14 cellular contexts compared by ENCODE assay signal in genomic region chr12:70002097-70002911, GRCh38.
A peak's percentile ranks its signal among the peaks of the same experiment; 100 is the strongest.
DNase-seq lines count a peak whose midpoint lies in the region; ATAC-seq, FAIRE-seq and TF ChIP-seq lines count a peak whose summit lies in the region.
"Had no signal": no experiment of that assay in that cellular context is flagged by ENCODE, and none has a peak within 500 bp of the region (broad histone marks: within the 10 kb centered on the region; RNA-seq: fewer than 3 reads in every experiment).

No MANE protein-coding gene starts in this region.

- H3K27ac ChIP-seq in endodermal cell (ENCODE audit: low read depth, low read length) = peak overlapping the region; percentile 29
- peak overlapping the region in 1 of 2 donors; percentile 28 for H3K27ac ChIP-seq in left lung
- H3K27ac ChIP-seq in small intestine (ENCODE audit: low read depth in 1 of 2, low read length in 1 of 2) = peak overlapping the region in 1 of 2 donors; percentile 71
- H3K27ac ChIP-seq: brain microvascular endothelial cell had no signal

- 80 to 95% methylated on average over 2 to 3 of the region's 3 CpGs for WGBS in endodermal cell (ENCODE audit: insufficient coverage in 1 of 2, insufficient read length in 1 of 2), 2 experiments
- WGBS in small intestine, 3 donors = 52 to 61% (median 57%) methylated on average over 3 of the region's 3 CpGs

- intact Hi-C loops in left lung (cut with DNase I) = no loop called here

- H3K4me1 ChIP-seq in endodermal cell (ENCODE audit: control insufficient read depth, insufficient read depth, low read length) (peaks cover 2% of the 10 kb centered on the region), left lung (peaks cover 0 to 3% of the 10 kb centered on the region in 2 donors), small intestine (ENCODE audit: control insufficient read depth in 2 of 2, insufficient read depth in 1 of 2, low read depth in 1 of 2, low read length in 1 of 2) (peaks cover 0 to 8% of the 10 kb centered on the region in 2 donors)

- no peaks in the 10 kb centered on the region for H3K27me3 Mint-ChIP-seq in endodermal cell (ENCODE audit: insufficient read depth)
- H3K27me3 Mint-ChIP-seq: B cell had no signal

- DNase-seq in H7 (peak; percentile 8), endodermal cell (no peak), left lung (no peak), small intestine (peak; percentile 60), ACHN (no peak)
- no peak for DNase-seq in activated naive CD4-positive, alpha-beta T cell treated with anti-CD3 and anti-CD28 coated beads, Interleukin-2, amount 50 U/mL, for 16 hours
- DNase-seq: brain microvascular endothelial cell; effector CD4-positive, alpha-beta T cell; NCI-H2081 treated with DMSO at 0.1 percent for 48 hours; NK-92 treated with Interleukin-12 subunit alpha and Interleukin-12 subunit beta, amount 100 ng/mL, for 24 hours; stimulated activated CD4-positive, alpha-beta T cell treated with anti-CD3 and anti-CD28 coated beads, Interleukin-12 subunit alpha, Interleukin-12 subunit beta, amount 100 ng/mL, for 4 hours had no signal

- ATAC-seq in left lung (peak; percentile 42), HG03439 (IDR thresholded peaks at IDR 0.05; ENCODE audit: unreplicated experiment) (no peak), HG02610 (IDR thresholded peaks at IDR 0.05; ENCODE audit: unreplicated experiment) (no peak)

- H3K9me3 ChIP-seq in endodermal cell (ENCODE audit: control insufficient read depth, low read length) = no peaks in the 10 kb centered on the region
- H3K9me3 ChIP-seq in left lung = peaks cover 0 to 3% of the 10 kb centered on the region in 2 donors
- H3K9me3 ChIP-seq in small intestine (ENCODE audit: control insufficient read depth, low read depth) = no peaks in the 10 kb centered on the region

- FAIRE-seq in small intestine (lab: Jason Lieb, UNC) = no peak

- H3K27me3 ChIP-seq in H7 (ENCODE audit: control insufficient read depth, insufficient read depth, low read length) = no peaks in the 10 kb centered on the region
- H3K27me3 ChIP-seq in endodermal cell (ENCODE audit: control insufficient read depth, insufficient read depth, low read length, poor library complexity, severe bottlenecking) = no peaks in the 10 kb centered on the region
- H3K27me3 ChIP-seq in left lung = no peaks in the 10 kb centered on the region
- H3K27me3 ChIP-seq in small intestine (ENCODE audit: control insufficient read depth in 2 of 2, insufficient read depth in 2 of 2, low read length in 2 of 2) = no peaks in the 10 kb centered on the region
- H3K27me3 ChIP-seq: brain microvascular endothelial cell had no signal

- in situ Hi-C loops in ACHN (cut with HindIII; ENCODE audit: low pct_ligation_motif_present, low pct_unique_long_range_greater_than_20kb, low sequenced_read_pairs) = no loop called here

- H3K4me3 ChIP-seq in H7 (ENCODE audit: insufficient read depth, low read depth, low read length) (no peak overlapping the region), endodermal cell (ENCODE audit: low read length) (no peak overlapping the region), left lung (no peak overlapping the region), small intestine (ENCODE audit: low read depth in 1 of 2, low read length in 2 of 2) (no peak overlapping the region)

- no peaks in the 10 kb centered on the region for H3K36me3 Mint-ChIP-seq in endodermal cell (ENCODE audit: low read depth)

- no peak overlapping the region for H3K27ac Mint-ChIP-seq in endodermal cell
- H3K27ac Mint-ChIP-seq: B cell had no signal

- H3K4me1 Mint-ChIP-seq in endodermal cell = peaks cover 3% of the 10 kb centered on the region
- H3K4me1 Mint-ChIP-seq: B cell had no signal

- no peak overlapping the region for H3K9ac ChIP-seq in endodermal cell (ENCODE audit: extremely low read depth, low read length, poor library complexity, severe bottlenecking)

- TF ChIP-seq CTCF in endodermal cell (conservative IDR thresholded peaks at IDR 0.05) (no peak), left lung (IDR thresholded peaks at IDR 0.05) (no peak)

- no peak overlapping the region for H3K4me3 Mint-ChIP-seq in endodermal cell
- H3K4me3 Mint-ChIP-seq: B cell had no signal

- H3K36me3 ChIP-seq in H7 (replicated peaks; ENCODE audit: control insufficient read depth, insufficient read depth, low read length) = no peaks in the 10 kb centered on the region
- no peaks in the 10 kb centered on the region for H3K36me3 ChIP-seq in endodermal cell (ENCODE audit: control insufficient read depth, insufficient read depth, low read length)
- H3K36me3 ChIP-seq in left lung = no peaks in the 10 kb centered on the region
- no peaks in the 10 kb centered on the region for H3K36me3 ChIP-seq in small intestine (ENCODE audit: control insufficient read depth in 2 of 2, insufficient read depth in 2 of 2, low read length in 2 of 2)
- H3K36me3 ChIP-seq: brain microvascular endothelial cell had no signal

- no peaks in the 10 kb centered on the region for H3K9me3 Mint-ChIP-seq in endodermal cell

Comparison
In these comparisons a context has a peak if more than half of its experiments do, and no peak if none do; other contexts are left out.
1. DNase-seq: peak in H7 (single experiment) and small intestine (single experiment); none in endodermal cell (single experiment), left lung (0 of 2), activated naive CD4-positive, alpha-beta T cell treated with anti-CD3 and anti-CD28 coated beads, Interleukin-2, amount 50 U/mL, for 16 hours (single experiment) and ACHN (single experiment).